8 cellular contexts compared by ENCODE assay signal in the genomic region with DNA sequence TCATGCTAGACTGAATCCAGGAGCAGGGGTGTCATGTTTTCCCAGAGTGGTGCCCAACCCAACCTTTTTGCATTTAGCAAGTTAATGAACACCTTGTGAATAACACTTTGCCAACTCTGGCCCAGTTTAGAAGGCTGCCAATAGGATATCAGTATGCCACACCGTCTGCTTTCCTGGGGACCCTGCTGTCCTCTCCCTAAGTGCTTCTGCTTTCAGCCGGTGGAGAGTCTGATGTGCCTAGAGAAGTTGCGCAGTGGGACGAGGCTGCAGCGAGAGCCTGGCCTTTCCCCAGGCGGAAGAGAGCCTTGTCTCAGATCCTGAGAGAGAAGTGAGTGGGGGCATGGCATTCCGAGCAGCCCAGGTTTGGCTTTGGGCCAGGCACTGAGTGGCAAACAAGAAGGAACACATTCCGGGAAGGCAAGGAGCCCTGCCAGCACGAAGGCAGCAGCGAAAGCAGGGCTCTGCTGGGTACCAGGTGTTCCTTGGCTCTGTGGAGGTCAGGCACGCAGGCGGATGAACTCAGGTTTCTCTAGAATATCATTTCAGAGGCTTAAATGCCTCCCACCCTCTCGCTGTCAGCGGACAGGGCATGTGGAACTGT. TPM values are rescaled to one million over a fixed set of nuclear protein-coding genes. Genes with fewer than 3 reads are reported as not detected.
A peak's percentile ranks its signal among the peaks of the same experiment; 100 is the strongest.
DNase-seq lines count a peak whose midpoint lies in the region; ATAC-seq, FAIRE-seq and TF ChIP-seq lines count a peak whose summit lies in the region.

No MANE protein-coding gene starts in this region.

- no peaks in the 10 kb centered on the region for H3K36me3 Mint-ChIP-seq in dendritic cell treated with granulocyte-macrophage colony-stimulating factor and Interleukin-4, amounts not matched to agents 40 ng/mL and 50 ng/mL, for 4 days (ENCODE audit: low read depth)

- TF ChIP-seq CTCF in vagina (IDR thresholded peaks at IDR 0.05) = no peak

- no peaks in the 10 kb centered on the region for H3K9me3 Mint-ChIP-seq in dendritic cell treated with granulocyte-macrophage colony-stimulating factor and Interleukin-4, amounts not matched to agents 40 ng/mL and 50 ng/mL, for 4 days

- TF ChIP-seq POLR2A in vagina (IDR thresholded peaks at IDR 0.05) (no peak), H54 (IDR thresholded peaks at IDR 0.05; ENCODE audit: low read depth, low read length) (no peak)

- peak overlapping the region; percentile 47 to 54 for H3K4me3 ChIP-seq in vagina

- H3K27ac Mint-ChIP-seq in dendritic cell treated with granulocyte-macrophage colony-stimulating factor and Interleukin-4, amounts not matched to agents 40 ng/mL and 50 ng/mL, for 4 days = peak overlapping the region; percentile 1

- peaks cover 7% of the 10 kb centered on the region for H3K4me1 ChIP-seq in vagina

- peaks cover 22% of the 10 kb centered on the region for H3K4me1 Mint-ChIP-seq in dendritic cell treated with granulocyte-macrophage colony-stimulating factor and Interleukin-4, amounts not matched to agents 40 ng/mL and 50 ng/mL, for 4 days (ENCODE audit: low read depth)

- no peak for ATAC-seq in GM21723 (IDR thresholded peaks at IDR 0.05; ENCODE audit: unreplicated experiment)

- peak overlapping the region; percentile 73 for H3K27ac ChIP-seq in vagina

- no peak for FAIRE-seq in H54 (lab: Jason Lieb, UNC)

- H3K4me3 Mint-ChIP-seq in dendritic cell treated with granulocyte-macrophage colony-stimulating factor and Interleukin-4, amounts not matched to agents 40 ng/mL and 50 ng/mL, for 4 days = no peak overlapping the region

- peaks cover 2% of the 10 kb centered on the region for H3K27me3 Mint-ChIP-seq in dendritic cell treated with granulocyte-macrophage colony-stimulating factor and Interleukin-4, amounts not matched to agents 40 ng/mL and 50 ng/mL, for 4 days

- intact Hi-C loops in dendritic cell treated with granulocyte-macrophage colony-stimulating factor and Interleukin-4, amounts not matched to agents 40 ng/mL and 50 ng/mL, for 4 days (cut with micrococcal nuclease) = no loop called here
- intact Hi-C loops in vagina (cut with DNase I) = no loop called here

- H3K36me3 ChIP-seq in vagina = no peaks in the 10 kb centered on the region

- DNase-seq in EH (ENCODE audit: low read depth) = peak; percentile 54
- peak; percentile 76 for DNase-seq in NCI-H748 (lab: John Stamatoyannopoulos, UW; ENCODE audit: unreplicated experiment)
- peak; percentile 86 for DNase-seq in mucosa of gallbladder (ENCODE audit: low spot score)
- DNase-seq in vagina (ENCODE audit: extremely low spot score in 2 of 2) = no peak
- no peak for DNase-seq in H54 (ENCODE audit: insufficient read length, low spot score)
- no peak for DNase-seq in RPMI8226

- no peaks in the 10 kb centered on the region for H3K9me3 ChIP-seq in vagina

- H3K27me3 ChIP-seq in vagina = no peaks in the 10 kb centered on the region

RNA-seq across cellular contexts. Expression of a gene that starts 36.9 kb away (rescaled TPM):
- 4.8 TPM for total RNA-seq in mucosa of gallbladder
- 3.9 TPM for total RNA-seq in vagina

RNA-seq across cellular contexts. Expression of a gene that starts 37.2 kb away (rescaled TPM):
- total RNA-seq in mucosa of gallbladder (33.4 TPM), vagina (50.3 TPM)

RNA-seq across cellular contexts. Expression of a gene that starts 42.5 kb away (rescaled TPM):
- total RNA-seq in mucosa of gallbladder = 0.55 TPM
- total RNA-seq in vagina = 7.4 TPM

Comparison
In these comparisons a context has a peak if more than half of its experiments do, and no peak if none do; other contexts are left out.
1. DNase-seq: peak in EH (single experiment), NCI-H748 (single experiment) and mucosa of gallbladder (single experiment); none in vagina (0 of 2), H54 (single experiment) and RPMI8226 (single experiment).